13 cellular contexts compared by ENCODE assay signal in genomic region chr3:11238057-11238456, GRCh38. TPM values are rescaled to one million over a fixed set of nuclear protein-coding genes. Genes with fewer than 3 reads are reported as not detected.
DNase-seq lines count a peak whose midpoint lies in the region; ATAC-seq and TF ChIP-seq lines count a peak whose summit lies in the region.
"Had no signal": no experiment of that assay in that cellular context is flagged by ENCODE, and none has a peak within 500 bp of the region (broad histone marks: within the 10 kb centered on the region; RNA-seq: fewer than 3 reads in every experiment).

No MANE protein-coding gene starts in this region.

- H3K4me1 ChIP-seq in upper lobe of right lung, result no peaks in the 10 kb centered on the region
- H3K4me1 ChIP-seq: colonic mucosa, left ventricle myocardium inferior had no signal

- peaks cover 39% of the 10 kb centered on the region for H3K4me1 Mint-ChIP-seq in activated CD4-positive, alpha-beta memory T cell treated with anti-CD3 and anti-CD28 coated beads for 36 hours (ENCODE audit: low read depth)
- H3K4me1 Mint-ChIP-seq: activated B cell treated with CpG ODN at 0.5 μM for 24 hours had no signal

- H3K27ac Mint-ChIP-seq in activated CD4-positive, alpha-beta memory T cell treated with anti-CD3 and anti-CD28 coated beads for 36 hours, result peak overlapping the region; percentile 97
- H3K27ac Mint-ChIP-seq: activated B cell treated with CpG ODN at 0.5 μM for 24 hours; CD8-positive, alpha-beta T cell had no signal

- H3K9me3 ChIP-seq in upper lobe of right lung, result no peaks in the 10 kb centered on the region
- H3K9me3 ChIP-seq: colonic mucosa, vagina had no signal

- H3K36me3 ChIP-seq in upper lobe of right lung, result no peaks in the 10 kb centered on the region
- H3K36me3 ChIP-seq: colonic mucosa, left ventricle myocardium inferior, vagina had no signal

- H3K27me3 Mint-ChIP-seq in activated CD4-positive, alpha-beta memory T cell treated with anti-CD3 and anti-CD28 coated beads for 36 hours, result peaks cover 12% of the 10 kb centered on the region

- H3K9me3 Mint-ChIP-seq in activated CD4-positive, alpha-beta memory T cell treated with anti-CD3 and anti-CD28 coated beads for 36 hours, result peaks cover 20% of the 10 kb centered on the region

- POLR2A ChIA-PET in activated CD4-positive, alpha-beta memory T cell treated with anti-CD3 and anti-CD28 coated beads for 36 hours (lab: Charles Lee), result interaction anchor here (1.1 to 2.5 kb wide), 6 partner anchors 14 to 405 kb away, joined by 3 to 23 read pairs (median 7); partner anchors contain the start of genes ATG7 and VGLL4
- POLR2A ChIA-PET in HEK293T (lab: Yijun Ruan, JAX), result no interaction called here

- H3K27ac ChIP-seq in upper lobe of right lung, result peak overlapping the region; percentile 2
- H3K27ac ChIP-seq: colonic mucosa, left ventricle myocardium inferior had no signal

- no peak overlapping the region for H3K4me3 Mint-ChIP-seq in activated CD4-positive, alpha-beta memory T cell treated with anti-CD3 and anti-CD28 coated beads for 36 hours
- H3K4me3 Mint-ChIP-seq: activated B cell treated with CpG ODN at 0.5 μM for 24 hours; CD8-positive, alpha-beta T cell had no signal

- CTCF ChIA-PET in activated CD4-positive, alpha-beta memory T cell treated with anti-CD3 and anti-CD28 coated beads for 36 hours (lab: Charles Lee), result interaction anchor here (0.6 to 7.5 kb wide), 8 partner anchors 8 to 413 kb away, joined by 3 to 101 read pairs (median 6); partner anchors contain the start of gene ATG7
- CTCF ChIA-PET in HEK293T (lab: Yijun Ruan, JAX), result no interaction called here

- peak; percentile 43 for DNase-seq in stimulated activated CD4-positive, alpha-beta T cell treated with anti-CD3 and anti-CD28 coated beads, Interleukin-15, amount 100 ng/mL, for 24 hours
- no peak for DNase-seq in stimulated activated CD4-positive, alpha-beta T cell treated with anti-CD3 and anti-CD28 coated beads, Interleukin-12 subunit alpha, Interleukin-12 subunit beta, amount 100 ng/mL, for 4 hours
- peak; percentile 52 for DNase-seq in activated CD4-positive, alpha-beta memory T cell treated with anti-CD3 and anti-CD28 coated beads for 36 hours
- DNase-seq in fibroblast of mammary gland (ENCODE audit: low read depth) (peak; percentile 87), upper lobe of right lung (no peak), DMS79 treated with DMSO at 0.1 percent for 48 hours (lab: John Stamatoyannopoulos, UW) (no peak), HEK293T (ENCODE audit: extremely low spot score) (no peak), globus pallidus (ENCODE audit: low spot score) (no peak)
- DNase-seq: activated B cell treated with CpG ODN at 0.5 μM for 24 hours; CD8-positive, alpha-beta T cell; colonic mucosa; left ventricle myocardium inferior had no signal

- no peak for ATAC-seq in upper lobe of right lung
- ATAC-seq: CD8-positive, alpha-beta T cell had no signal

- intact Hi-C loops in activated CD4-positive, alpha-beta memory T cell treated with anti-CD3 and anti-CD28 coated beads for 36 hours (cut with micrococcal nuclease), result loop anchor here (1.0 to 5.0 kb wide), 6 partner anchors 53 to 949 kb away; partner anchors contain the start of gene VGLL4
- intact Hi-C loops in upper lobe of right lung (cut with DNase I), result loop anchor here (10.0 kb wide), 1 partner anchor 97 kb away; no protein-coding TSS in a partner anchor

- TF ChIP-seq CTCF in fibroblast of mammary gland (conservative IDR thresholded peaks at IDR 0.05; ENCODE audit: control insufficient read depth, insufficient read depth, low read depth, low read length) (no peak), upper lobe of right lung (IDR thresholded peaks at IDR 0.05) (no peak)

- no peaks in the 10 kb centered on the region for H3K27me3 ChIP-seq in upper lobe of right lung
- H3K27me3 ChIP-seq: colonic mucosa, vagina had no signal

- no peak overlapping the region for H3K4me3 ChIP-seq in fibroblast of mammary gland (ENCODE audit: control insufficient read depth, low read depth, low read length)
- no peak overlapping the region for H3K4me3 ChIP-seq in upper lobe of right lung
- H3K4me3 ChIP-seq: colonic mucosa, left ventricle myocardium inferior, vagina had no signal

- peaks cover 4% of the 10 kb centered on the region for H3K36me3 Mint-ChIP-seq in activated CD4-positive, alpha-beta memory T cell treated with anti-CD3 and anti-CD28 coated beads for 36 hours
- H3K36me3 Mint-ChIP-seq: CD8-positive, alpha-beta T cell had no signal

TF ChIP-seq in HEK293T, 16 proteins besides CTCF, POLR2A, EP300 and RAD21:
- TF ChIP-seq SP1 (IDR thresholded peaks at IDR 0.05) (no peak), FOXA1 (IDR thresholded peaks at IDR 0.05) (no peak), HDGF (IDR thresholded peaks at IDR 0.05; ENCODE audit: borderline replicate concordance) (no peak), SUZ12 (IDR thresholded peaks at IDR 0.05) (no peak), L3MBTL2 (conservative IDR thresholded peaks at IDR 0.05) (no peak), NFRKB (IDR thresholded peaks at IDR 0.05) (no peak), BHLHE40 (IDR thresholded peaks at IDR 0.05; ENCODE audit: borderline replicate concordance) (no peak)

RNA-seq across cellular contexts. Expression of gene ATG7, which starts 34.1 kb away (rescaled TPM):
- 10 to 100 TPM; 30.5 to 33.6 TPM for total RNA-seq in activated CD4-positive, alpha-beta memory T cell treated with anti-CD3 and anti-CD28 coated beads for 36 hours
- 49.9 TPM for total RNA-seq in upper lobe of right lung

Comparison
In these comparisons a context has a peak if more than half of its experiments do, and no peak if none do; other contexts are left out.
1. DNase-seq: peak in stimulated activated CD4-positive, alpha-beta T cell treated with anti-CD3 and anti-CD28 coated beads, Interleukin-15, amount 100 ng/mL, for 24 hours (single experiment), activated CD4-positive, alpha-beta memory T cell treated with anti-CD3 and anti-CD28 coated beads for 36 hours (single experiment) and fibroblast of mammary gland (single experiment); none in stimulated activated CD4-positive, alpha-beta T cell treated with anti-CD3 and anti-CD28 coated beads, Interleukin-12 subunit alpha, Interleukin-12 subunit beta, amount 100 ng/mL, for 4 hours (single experiment), upper lobe of right lung (single experiment), DMS79 treated with DMSO at 0.1 percent for 48 hours (single experiment), HEK293T (single experiment) and globus pallidus (single experiment).